In the genomic region with DNA sequence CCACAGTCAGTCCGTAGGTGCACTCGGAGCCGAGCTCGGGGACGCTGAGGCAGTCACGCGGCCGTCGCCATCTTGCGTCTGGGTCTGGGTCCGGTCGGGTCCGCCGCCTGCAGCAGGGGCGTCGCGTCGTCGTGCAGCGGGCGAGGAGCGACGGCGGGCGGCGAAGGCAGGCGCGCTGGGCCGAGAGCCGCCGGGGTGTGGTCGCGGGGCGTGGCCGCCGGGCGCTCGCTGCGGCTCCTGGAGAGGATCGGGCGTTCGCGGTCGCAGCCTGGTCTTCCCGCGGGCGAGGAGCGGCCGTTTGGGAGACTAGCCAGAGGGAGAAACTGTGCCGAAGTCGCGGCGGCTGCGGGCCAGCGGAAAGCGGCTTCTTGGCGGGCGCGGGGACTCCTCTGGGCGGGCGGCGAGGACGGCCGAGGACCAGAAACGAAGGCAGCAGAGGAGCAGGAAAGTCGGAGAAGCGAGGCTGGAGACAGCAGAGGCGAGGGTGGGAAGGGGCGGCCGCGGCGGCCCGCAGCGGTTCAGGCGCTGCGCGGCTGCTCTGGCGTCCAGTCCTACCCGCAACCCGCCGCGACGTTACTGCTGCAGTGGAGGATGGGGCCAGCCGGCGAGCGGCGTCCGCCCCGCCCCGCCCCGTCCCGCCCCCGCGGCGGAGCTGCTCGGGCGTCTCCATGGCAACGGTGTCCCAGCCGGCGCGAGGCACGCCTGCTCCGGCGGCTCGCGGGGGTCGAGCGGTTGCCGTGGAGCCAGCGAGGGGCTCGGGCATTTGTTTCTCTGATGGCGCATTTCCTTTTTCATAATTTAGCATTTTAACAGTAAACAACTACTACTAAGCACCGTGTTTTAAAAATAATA, we compare ENCODE assay signal across 8 cellular contexts. TPM values are rescaled to one million over a fixed set of nuclear protein-coding genes. Genes with fewer than 3 reads are reported as not detected.
A peak's percentile ranks its signal among the peaks of the same experiment; 100 is the strongest.
DNase-seq lines count a peak whose midpoint lies in the region; ATAC-seq, FAIRE-seq and TF ChIP-seq lines count a peak whose summit lies in the region.

A gene with protein sequence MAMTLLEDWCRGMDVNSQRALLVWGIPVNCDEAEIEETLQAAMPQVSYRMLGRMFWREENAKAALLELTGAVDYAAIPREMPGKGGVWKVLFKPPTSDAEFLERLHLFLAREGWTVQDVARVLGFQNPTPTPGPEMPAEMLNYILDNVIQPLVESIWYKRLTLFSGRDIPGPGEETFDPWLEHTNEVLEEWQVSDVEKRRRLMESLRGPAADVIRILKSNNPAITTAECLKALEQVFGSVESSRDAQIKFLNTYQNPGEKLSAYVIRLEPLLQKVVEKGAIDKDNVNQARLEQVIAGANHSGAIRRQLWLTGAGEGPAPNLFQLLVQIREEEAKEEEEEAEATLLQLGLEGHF (minus strand): TSS at position 581 of the 852 bp plus-strand sequence. CDS start 745 bp downstream, outside the sequence.

- ATAC-seq in HG02885 (IDR thresholded peaks at IDR 0.05; ENCODE audit: poor library complexity, unreplicated experiment), result peak; percentile 73

- H3K4me3 Mint-ChIP-seq in T-helper 2 cell treated with Interferon-gamma antibody and Interleukin-4, amounts not matched to agents 5 μg/mL and 100 μg/mL, for 36 hours, result peak within 1 kb of the TSS; percentile 93

- peak; percentile 79 to 85 for DNase-seq in NCI-H187 (lab: John Stamatoyannopoulos, UW)
- DNase-seq in T-helper 2 cell treated with Interferon-gamma antibody and Interleukin-4, amounts not matched to agents 5 μg/mL and 100 μg/mL, for 36 hours (ENCODE audit: low spot score), result peak; percentile 89
- DNase-seq in anterior cingulate cortex (lab: John Stamatoyannopoulos, UW), result peak; percentile 46 to 94 (median 84)
- DNase-seq in right atrium auricular region (ENCODE audit: low spot score), result peak; percentile 87
- peak; percentile 91 for DNase-seq in putamen (ENCODE audit: low spot score)
- peak; percentile 100 for DNase-seq in urothelium cell line (ENCODE audit: low spot score)

- peak within 1 kb of the TSS; percentile 90 to 92 for H3K27ac ChIP-seq in right atrium auricular region

- TF ChIP-seq POLR2A in GM15510 (IDR thresholded peaks at IDR 0.05; ENCODE audit: borderline replicate concordance, extremely low read depth, insufficient read length), result peak; percentile 57

- TF ChIP-seq CTCF in right atrium auricular region (IDR thresholded peaks at IDR 0.05), result peak in 1 of 2 donors; percentile 12

- no peaks in the 10 kb centered on the region for H3K9me3 ChIP-seq in right atrium auricular region

- no peaks in the 10 kb centered on the region for H3K27me3 ChIP-seq in right atrium auricular region

- peaks cover 0 to 47% of the 10 kb centered on the region in 2 donors for H3K4me1 ChIP-seq in right atrium auricular region

- H3K36me3 Mint-ChIP-seq in T-helper 2 cell treated with Interferon-gamma antibody and Interleukin-4, amounts not matched to agents 5 μg/mL and 100 μg/mL, for 36 hours (ENCODE audit: low read depth), result peaks cover 42% of the 10 kb centered on the region

- no peaks in the 10 kb centered on the region for H3K9me3 Mint-ChIP-seq in T-helper 2 cell treated with Interferon-gamma antibody and Interleukin-4, amounts not matched to agents 5 μg/mL and 100 μg/mL, for 36 hours

- FAIRE-seq in urothelium cell line (lab: Jason Lieb, UNC), result peak; percentile 99

- H3K36me3 ChIP-seq in right atrium auricular region, result peaks cover 22% of the 10 kb centered on the region

- H3K4me3 ChIP-seq in right atrium auricular region, result peak within 1 kb of the TSS; percentile 82 to 88

- no peaks in the 10 kb centered on the region for H3K27me3 Mint-ChIP-seq in T-helper 2 cell treated with Interferon-gamma antibody and Interleukin-4, amounts not matched to agents 5 μg/mL and 100 μg/mL, for 36 hours (ENCODE audit: low read depth)

- H3K27ac Mint-ChIP-seq in T-helper 2 cell treated with Interferon-gamma antibody and Interleukin-4, amounts not matched to agents 5 μg/mL and 100 μg/mL, for 36 hours, result peak within 1 kb of the TSS; percentile 93

- peaks cover 26% of the 10 kb centered on the region for H3K4me1 Mint-ChIP-seq in T-helper 2 cell treated with Interferon-gamma antibody and Interleukin-4, amounts not matched to agents 5 μg/mL and 100 μg/mL, for 36 hours (ENCODE audit: low read depth)

RNA-seq across cellular contexts. Expression of the gene that starts here (rescaled TPM):
- 10 to 100 TPM; 17.1 to 18.3 TPM for total RNA-seq in right atrium auricular region

Comparison
In these comparisons a context has a peak if more than half of its experiments do, and no peak if none do; other contexts are left out.
1. Peak in every context shown above with its lines: DNase-seq, ATAC-seq, H3K4me3 ChIP-seq and H3K27ac ChIP-seq.